In genomic region chr10:34985823-34986222, GRCh38 we compare ENCODE assay signal across 1 cellular context.
TF ChIP-seq lines count a peak whose summit lies in the region.

No MANE protein-coding gene starts in this region.

TF ChIP-seq in H1, 55 proteins besides CTCF, POLR2A, EP300 and RAD21:
- TF ChIP-seq, protein P1, sequence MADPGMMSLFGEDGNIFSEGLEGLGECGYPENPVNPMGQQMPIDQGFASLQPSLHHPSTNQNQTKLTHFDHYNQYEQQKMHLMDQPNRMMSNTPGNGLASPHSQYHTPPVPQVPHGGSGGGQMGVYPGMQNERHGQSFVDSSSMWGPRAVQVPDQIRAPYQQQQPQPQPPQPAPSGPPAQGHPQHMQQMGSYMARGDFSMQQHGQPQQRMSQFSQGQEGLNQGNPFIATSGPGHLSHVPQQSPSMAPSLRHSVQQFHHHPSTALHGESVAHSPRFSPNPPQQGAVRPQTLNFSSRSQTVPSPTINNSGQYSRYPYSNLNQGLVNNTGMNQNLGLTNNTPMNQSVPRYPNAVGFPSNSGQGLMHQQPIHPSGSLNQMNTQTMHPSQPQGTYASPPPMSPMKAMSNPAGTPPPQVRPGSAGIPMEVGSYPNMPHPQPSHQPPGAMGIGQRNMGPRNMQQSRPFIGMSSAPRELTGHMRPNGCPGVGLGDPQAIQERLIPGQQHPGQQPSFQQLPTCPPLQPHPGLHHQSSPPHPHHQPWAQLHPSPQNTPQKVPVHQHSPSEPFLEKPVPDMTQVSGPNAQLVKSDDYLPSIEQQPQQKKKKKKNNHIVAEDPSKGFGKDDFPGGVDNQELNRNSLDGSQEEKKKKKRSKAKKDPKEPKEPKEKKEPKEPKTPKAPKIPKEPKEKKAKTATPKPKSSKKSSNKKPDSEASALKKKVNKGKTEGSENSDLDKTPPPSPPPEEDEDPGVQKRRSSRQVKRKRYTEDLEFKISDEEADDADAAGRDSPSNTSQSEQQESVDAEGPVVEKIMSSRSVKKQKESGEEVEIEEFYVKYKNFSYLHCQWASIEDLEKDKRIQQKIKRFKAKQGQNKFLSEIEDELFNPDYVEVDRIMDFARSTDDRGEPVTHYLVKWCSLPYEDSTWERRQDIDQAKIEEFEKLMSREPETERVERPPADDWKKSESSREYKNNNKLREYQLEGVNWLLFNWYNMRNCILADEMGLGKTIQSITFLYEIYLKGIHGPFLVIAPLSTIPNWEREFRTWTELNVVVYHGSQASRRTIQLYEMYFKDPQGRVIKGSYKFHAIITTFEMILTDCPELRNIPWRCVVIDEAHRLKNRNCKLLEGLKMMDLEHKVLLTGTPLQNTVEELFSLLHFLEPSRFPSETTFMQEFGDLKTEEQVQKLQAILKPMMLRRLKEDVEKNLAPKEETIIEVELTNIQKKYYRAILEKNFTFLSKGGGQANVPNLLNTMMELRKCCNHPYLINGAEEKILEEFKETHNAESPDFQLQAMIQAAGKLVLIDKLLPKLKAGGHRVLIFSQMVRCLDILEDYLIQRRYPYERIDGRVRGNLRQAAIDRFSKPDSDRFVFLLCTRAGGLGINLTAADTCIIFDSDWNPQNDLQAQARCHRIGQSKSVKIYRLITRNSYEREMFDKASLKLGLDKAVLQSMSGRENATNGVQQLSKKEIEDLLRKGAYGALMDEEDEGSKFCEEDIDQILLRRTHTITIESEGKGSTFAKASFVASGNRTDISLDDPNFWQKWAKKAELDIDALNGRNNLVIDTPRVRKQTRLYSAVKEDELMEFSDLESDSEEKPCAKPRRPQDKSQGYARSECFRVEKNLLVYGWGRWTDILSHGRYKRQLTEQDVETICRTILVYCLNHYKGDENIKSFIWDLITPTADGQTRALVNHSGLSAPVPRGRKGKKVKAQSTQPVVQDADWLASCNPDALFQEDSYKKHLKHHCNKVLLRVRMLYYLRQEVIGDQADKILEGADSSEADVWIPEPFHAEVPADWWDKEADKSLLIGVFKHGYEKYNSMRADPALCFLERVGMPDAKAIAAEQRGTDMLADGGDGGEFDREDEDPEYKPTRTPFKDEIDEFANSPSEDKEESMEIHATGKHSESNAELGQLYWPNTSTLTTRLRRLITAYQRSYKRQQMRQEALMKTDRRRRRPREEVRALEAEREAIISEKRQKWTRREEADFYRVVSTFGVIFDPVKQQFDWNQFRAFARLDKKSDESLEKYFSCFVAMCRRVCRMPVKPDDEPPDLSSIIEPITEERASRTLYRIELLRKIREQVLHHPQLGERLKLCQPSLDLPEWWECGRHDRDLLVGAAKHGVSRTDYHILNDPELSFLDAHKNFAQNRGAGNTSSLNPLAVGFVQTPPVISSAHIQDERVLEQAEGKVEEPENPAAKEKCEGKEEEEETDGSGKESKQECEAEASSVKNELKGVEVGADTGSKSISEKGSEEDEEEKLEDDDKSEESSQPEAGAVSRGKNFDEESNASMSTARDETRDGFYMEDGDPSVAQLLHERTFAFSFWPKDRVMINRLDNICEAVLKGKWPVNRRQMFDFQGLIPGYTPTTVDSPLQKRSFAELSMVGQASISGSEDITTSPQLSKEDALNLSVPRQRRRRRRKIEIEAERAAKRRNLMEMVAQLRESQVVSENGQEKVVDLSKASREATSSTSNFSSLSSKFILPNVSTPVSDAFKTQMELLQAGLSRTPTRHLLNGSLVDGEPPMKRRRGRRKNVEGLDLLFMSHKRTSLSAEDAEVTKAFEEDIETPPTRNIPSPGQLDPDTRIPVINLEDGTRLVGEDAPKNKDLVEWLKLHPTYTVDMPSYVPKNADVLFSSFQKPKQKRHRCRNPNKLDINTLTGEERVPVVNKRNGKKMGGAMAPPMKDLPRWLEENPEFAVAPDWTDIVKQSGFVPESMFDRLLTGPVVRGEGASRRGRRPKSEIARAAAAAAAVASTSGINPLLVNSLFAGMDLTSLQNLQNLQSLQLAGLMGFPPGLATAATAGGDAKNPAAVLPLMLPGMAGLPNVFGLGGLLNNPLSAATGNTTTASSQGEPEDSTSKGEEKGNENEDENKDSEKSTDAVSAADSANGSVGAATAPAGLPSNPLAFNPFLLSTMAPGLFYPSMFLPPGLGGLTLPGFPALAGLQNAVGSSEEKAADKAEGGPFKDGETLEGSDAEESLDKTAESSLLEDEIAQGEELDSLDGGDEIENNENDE (IDR thresholded peaks at IDR 0.05; ENCODE audit: insufficient replicate concordance, low read length) = no peak
- TF ChIP-seq RNF2 (IDR thresholded peaks at IDR 0.05; ENCODE audit: borderline replicate concordance, low read depth, low read length, missing control alignments, poor library complexity, severe bottlenecking) (no peak), NRF1 (IDR thresholded peaks at IDR 0.05; ENCODE audit: low read depth, low read length) (no peak), BCL11A (IDR thresholded peaks at IDR 0.05; ENCODE audit: low read depth in 2 of 2, low read length in 2 of 2) (no peak), SP2 (IDR thresholded peaks at IDR 0.05; ENCODE audit: low read length) (no peak), SIN3A (conservative IDR thresholded peaks at IDR 0.05 in 1 of 2, IDR thresholded peaks at IDR 0.05 in 1 of 2; ENCODE audit: low read depth in 1 of 2, low read length in 2 of 2) (no peak), KDM1A (IDR thresholded peaks at IDR 0.05; ENCODE audit: borderline replicate concordance, low read length) (no peak), SIRT6 (IDR thresholded peaks at IDR 0.05; ENCODE audit: low read length) (no peak), GABPA (IDR thresholded peaks at IDR 0.05; ENCODE audit: borderline replicate concordance, insufficient read depth, low read length) (no peak), JUN (IDR thresholded peaks at IDR 0.05; ENCODE audit: low read depth, low read length) (no peak), SP4 (IDR thresholded peaks at IDR 0.05; ENCODE audit: low read length) (no peak), CEBPB (IDR thresholded peaks at IDR 0.05; ENCODE audit: low read depth, low read length) (no peak), POLR2AphosphoS5 (IDR thresholded peaks at IDR 0.05; ENCODE audit: low read depth, low read length) (no peak), GTF2F1 (IDR thresholded peaks at IDR 0.05; ENCODE audit: borderline replicate concordance, low read depth, low read length) (no peak), CTBP2 (IDR thresholded peaks at IDR 0.05; ENCODE audit: borderline replicate concordance, insufficient read depth, insufficient read length, low read length) (no peak), TBP (IDR thresholded peaks at IDR 0.05; ENCODE audit: low read depth, low read length) (no peak)
